ENCODE assay signal across 10 cellular contexts in the genomic region with DNA sequence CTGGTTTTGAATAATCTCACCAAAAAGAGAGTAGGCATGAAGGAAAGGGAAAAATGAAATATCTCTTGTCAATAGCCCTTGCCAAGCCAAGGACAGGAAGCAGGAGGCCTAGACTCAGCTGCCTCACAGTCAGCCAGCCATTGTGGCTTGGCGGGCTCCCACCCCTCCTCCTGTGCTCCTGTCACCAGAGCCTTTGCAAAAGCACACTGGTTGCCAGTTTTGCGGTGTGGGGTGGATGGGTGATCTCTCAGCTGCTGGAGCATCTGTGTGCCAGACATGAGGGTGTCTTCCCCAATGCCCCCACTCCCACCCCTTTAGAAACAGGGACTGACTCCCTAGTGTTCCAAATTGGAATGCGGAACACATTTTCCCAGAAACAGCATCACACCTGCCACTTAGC. TPM values are rescaled to one million over a fixed set of nuclear protein-coding genes. Genes with fewer than 3 reads are reported as not detected.
DNase-seq lines count a peak whose midpoint lies in the region; ATAC-seq lines count a peak whose summit lies in the region.
"Had no signal": no experiment of that assay in that cellular context is flagged by ENCODE, and none has a peak within 500 bp of the region (broad histone marks: within the 10 kb centered on the region; RNA-seq: fewer than 3 reads in every experiment).

No MANE protein-coding gene starts in this region.

- peak; percentile 45 for DNase-seq in AG20443 (ENCODE audit: low spot score)
- peak; percentile 78 for DNase-seq in KBM-7
- peak; percentile 21 to 36 for DNase-seq in activated T-cell treated with anti-CD3 and anti-CD28 coated beads, Interleukin-2, amount 50 U/mL, for 72 hours
- peak; percentile 19 to 36 (median 30) for DNase-seq in immature natural killer cell
- no peak for DNase-seq in midbrain (lab: John Stamatoyannopoulos, UW)
- DNase-seq in putamen (ENCODE audit: low spot score) = no peak

- peaks cover 68% of the 10 kb centered on the region for H3K4me1 Mint-ChIP-seq in activated T-cell treated with anti-CD3 and anti-CD28 coated beads, Interleukin-2, amount 50 U/mL, for 72 hours (ENCODE audit: low read depth)
- peaks cover 22 to 75% of the 10 kb centered on the region in 2 donors for H3K4me1 Mint-ChIP-seq in immature natural killer cell

- peak overlapping the region in 1 of 2 donors; percentile 12 for H3K4me3 Mint-ChIP-seq in activated T-cell treated with anti-CD3 and anti-CD28 coated beads, Interleukin-2, amount 50 U/mL, for 72 hours
- peak overlapping the region in 1 of 5 donors; percentile 22 for H3K4me3 Mint-ChIP-seq in immature natural killer cell
- H3K4me3 Mint-ChIP-seq: stimulated activated memory B cell treated with anti-CD40 and anti-IgM and Interleukin-4, amounts not matched to agents 10 μg/mL and 1 μg/mL and 100 μg/mL, for 72 hours had no signal

- H3K9me3 Mint-ChIP-seq in activated T-cell treated with anti-CD3 and anti-CD28 coated beads, Interleukin-2, amount 50 U/mL, for 72 hours = no peaks in the 10 kb centered on the region
- H3K9me3 Mint-ChIP-seq in immature natural killer cell = no peaks in the 10 kb centered on the region
- H3K9me3 Mint-ChIP-seq: stimulated activated memory B cell treated with anti-CD40 and anti-IgM and Interleukin-4, amounts not matched to agents 10 μg/mL and 1 μg/mL and 100 μg/mL, for 72 hours had no signal

- in situ Hi-C loops in KBM-7 (cut with MboI; ENCODE audit: low pct_unique_long_range_greater_than_20kb, low sequenced_read_pairs) = no loop called here

- H3K27ac Mint-ChIP-seq in activated T-cell treated with anti-CD3 and anti-CD28 coated beads, Interleukin-2, amount 50 U/mL, for 72 hours = peak overlapping the region; percentile 76
- peak overlapping the region in 5 of 6 donors; percentile 15 to 57 (median 44) for H3K27ac Mint-ChIP-seq in immature natural killer cell
- H3K27ac Mint-ChIP-seq: stimulated activated memory B cell treated with anti-CD40 and anti-IgM and Interleukin-4, amounts not matched to agents 10 μg/mL and 1 μg/mL and 100 μg/mL, for 72 hours had no signal

- H3K27me3 Mint-ChIP-seq in activated T-cell treated with anti-CD3 and anti-CD28 coated beads, Interleukin-2, amount 50 U/mL, for 72 hours (ENCODE audit: low read depth) = no peaks in the 10 kb centered on the region
- H3K27me3 Mint-ChIP-seq in immature natural killer cell (ENCODE audit: low read depth in 3 of 3) = peaks cover 2 to 6% (median 3%) of the 10 kb centered on the region in 3 donors
- H3K27me3 Mint-ChIP-seq: stimulated activated memory B cell treated with anti-CD40 and anti-IgM and Interleukin-4, amounts not matched to agents 10 μg/mL and 1 μg/mL and 100 μg/mL, for 72 hours had no signal

- ATAC-seq in activated T-cell treated with anti-CD3 and anti-CD28 coated beads, Interleukin-2, amount 50 U/mL, for 72 hours (replicated peaks in 1 of 2) = peak; percentile 40 to 61
- ATAC-seq in GM19463 (IDR thresholded peaks at IDR 0.05; ENCODE audit: unreplicated experiment) (no peak), HG03378 (IDR thresholded peaks at IDR 0.05; ENCODE audit: unreplicated experiment) (no peak)
- ATAC-seq: Panc1; stimulated activated memory B cell treated with anti-CD40 and anti-IgM and Interleukin-4, amounts not matched to agents 10 μg/mL and 1 μg/mL and 100 μg/mL, for 72 hours had no signal

- peaks cover 4 to 9% of the 10 kb centered on the region in 2 donors for H3K36me3 Mint-ChIP-seq in activated T-cell treated with anti-CD3 and anti-CD28 coated beads, Interleukin-2, amount 50 U/mL, for 72 hours (ENCODE audit: insufficient read depth in 2 of 2)
- H3K36me3 Mint-ChIP-seq in immature natural killer cell = no peaks in the 10 kb centered on the region

RNA-seq across cellular contexts. Expression of gene ARHGEF6, which starts 26.1 kb away (rescaled TPM):
- 10 to 100 TPM; 85.6 to 91.1 TPM for total RNA-seq in activated T-cell treated with anti-CD3 and anti-CD28 coated beads, Interleukin-2, amount 50 U/mL, for 72 hours
- 10 to 100 TPM; 48.4 to 62.0 (median 50.5) TPM for polyA plus RNA-seq in immature natural killer cell

Comparison
In these comparisons a context has a peak if more than half of its experiments do, and no peak if none do; other contexts are left out.
1. DNase-seq: peak in AG20443 (single experiment), KBM-7 (single experiment), activated T-cell treated with anti-CD3 and anti-CD28 coated beads, Interleukin-2, amount 50 U/mL, for 72 hours (2 of 2) and immature natural killer cell (3 of 3); none in midbrain (single experiment) and putamen (single experiment).
2. ATAC-seq: peak in activated T-cell treated with anti-CD3 and anti-CD28 coated beads, Interleukin-2, amount 50 U/mL, for 72 hours (2 of 2); none in GM19463 (single experiment) and HG03378 (single experiment).